ENCODE assay signal across 12 cellular contexts in genomic region chr6:53239526-53239925, GRCh38.
A peak's percentile ranks its signal among the peaks of the same experiment; 100 is the strongest.
DNase-seq lines count a peak whose midpoint lies in the region; ATAC-seq and TF ChIP-seq lines count a peak whose summit lies in the region.
"Had no signal": no experiment of that assay in that cellular context is flagged by ENCODE, and none has a peak within 500 bp of the region (broad histone marks: within the 10 kb centered on the region; RNA-seq: fewer than 3 reads in every experiment).

No MANE protein-coding gene starts in this region.

- no peak for DNase-seq in activated T-cell treated with anti-CD3 and anti-CD28 coated beads, Interleukin-2, amount 50 U/mL, for 4 hours
- no peak for DNase-seq in activated T-cell treated with anti-CD3 and anti-CD28 coated beads, Interleukin-2, amount 50 U/mL, for 1 hour
- DNase-seq in stimulated activated CD8-positive, alpha-beta memory T cell treated with anti-CD3 and anti-CD28 coated beads, Interleukin-4, amount 100 ng/mL, for 48 hours: peak; percentile 26
- no peak for DNase-seq in tibial nerve (ENCODE audit: low spot score in 2 of 2)
- DNase-seq: anterior cingulate cortex, kidney glomerular epithelial cell, NCI-H1417 had no signal

- peaks cover 4% of the 10 kb centered on the region for H3K36me3 Mint-ChIP-seq in activated T-cell treated with anti-CD3 and anti-CD28 coated beads, Interleukin-2, amount 50 U/mL, for 4 hours (ENCODE audit: insufficient read depth)

- peaks cover 47% of the 10 kb centered on the region for H3K4me1 Mint-ChIP-seq in activated T-cell treated with anti-CD3 and anti-CD28 coated beads, Interleukin-2, amount 50 U/mL, for 4 hours (ENCODE audit: low read depth)

- no peaks in the 10 kb centered on the region for H3K4me1 ChIP-seq in tibial nerve
- H3K4me1 ChIP-seq: prostate gland had no signal

- no peaks in the 10 kb centered on the region for H3K9me3 Mint-ChIP-seq in activated T-cell treated with anti-CD3 and anti-CD28 coated beads, Interleukin-2, amount 50 U/mL, for 4 hours

- peak; percentile 26 to 49 for ATAC-seq in activated T-cell treated with anti-CD3 and anti-CD28 coated beads, Interleukin-2, amount 50 U/mL, for 4 hours
- ATAC-seq in GM21526 (IDR thresholded peaks at IDR 0.05; ENCODE audit: low FRiP score, unreplicated experiment) (peak; percentile 41), HG03175 (IDR thresholded peaks at IDR 0.05; ENCODE audit: unreplicated experiment) (peak; percentile 67), HG03439 (IDR thresholded peaks at IDR 0.05; ENCODE audit: unreplicated experiment) (no peak), HG03025 (IDR thresholded peaks at IDR 0.05; ENCODE audit: low FRiP score, unreplicated experiment) (no peak)

- TF ChIP-seq EP300 in tibial nerve (IDR thresholded peaks at IDR 0.05): no peak

- WGBS in tibial nerve, 2 donors: 90 to 98% methylated on average over 3 of the region's 3 CpGs

- TF ChIP-seq CTCF in tibial nerve (IDR thresholded peaks at IDR 0.05): no peak

- H3K27me3 ChIP-seq in tibial nerve: no peaks in the 10 kb centered on the region

- H3K4me3 ChIP-seq in tibial nerve: no peak overlapping the region
- H3K4me3 ChIP-seq: prostate gland had no signal

- no peak for TF ChIP-seq POLR2A in tibial nerve (IDR thresholded peaks at IDR 0.05)

- no peak overlapping the region for H3K4me3 Mint-ChIP-seq in activated T-cell treated with anti-CD3 and anti-CD28 coated beads, Interleukin-2, amount 50 U/mL, for 4 hours

- no peaks in the 10 kb centered on the region for H3K9me3 ChIP-seq in tibial nerve
- H3K9me3 ChIP-seq: prostate gland had no signal

- H3K27me3 Mint-ChIP-seq in activated T-cell treated with anti-CD3 and anti-CD28 coated beads, Interleukin-2, amount 50 U/mL, for 4 hours (ENCODE audit: low read depth): no peaks in the 10 kb centered on the region

- no peak overlapping the region for H3K27ac ChIP-seq in tibial nerve
- H3K27ac ChIP-seq: prostate gland had no signal

- H3K36me3 ChIP-seq in tibial nerve: no peaks in the 10 kb centered on the region
- H3K36me3 ChIP-seq: prostate gland had no signal

Comparison
In these comparisons a context has a peak if more than half of its experiments do, and no peak if none do; other contexts are left out.
1. ATAC-seq: peak in activated T-cell treated with anti-CD3 and anti-CD28 coated beads, Interleukin-2, amount 50 U/mL, for 4 hours (2 of 2), GM21526 (single experiment) and HG03175 (single experiment); none in HG03439 (single experiment) and HG03025 (single experiment).